In the genomic region with DNA sequence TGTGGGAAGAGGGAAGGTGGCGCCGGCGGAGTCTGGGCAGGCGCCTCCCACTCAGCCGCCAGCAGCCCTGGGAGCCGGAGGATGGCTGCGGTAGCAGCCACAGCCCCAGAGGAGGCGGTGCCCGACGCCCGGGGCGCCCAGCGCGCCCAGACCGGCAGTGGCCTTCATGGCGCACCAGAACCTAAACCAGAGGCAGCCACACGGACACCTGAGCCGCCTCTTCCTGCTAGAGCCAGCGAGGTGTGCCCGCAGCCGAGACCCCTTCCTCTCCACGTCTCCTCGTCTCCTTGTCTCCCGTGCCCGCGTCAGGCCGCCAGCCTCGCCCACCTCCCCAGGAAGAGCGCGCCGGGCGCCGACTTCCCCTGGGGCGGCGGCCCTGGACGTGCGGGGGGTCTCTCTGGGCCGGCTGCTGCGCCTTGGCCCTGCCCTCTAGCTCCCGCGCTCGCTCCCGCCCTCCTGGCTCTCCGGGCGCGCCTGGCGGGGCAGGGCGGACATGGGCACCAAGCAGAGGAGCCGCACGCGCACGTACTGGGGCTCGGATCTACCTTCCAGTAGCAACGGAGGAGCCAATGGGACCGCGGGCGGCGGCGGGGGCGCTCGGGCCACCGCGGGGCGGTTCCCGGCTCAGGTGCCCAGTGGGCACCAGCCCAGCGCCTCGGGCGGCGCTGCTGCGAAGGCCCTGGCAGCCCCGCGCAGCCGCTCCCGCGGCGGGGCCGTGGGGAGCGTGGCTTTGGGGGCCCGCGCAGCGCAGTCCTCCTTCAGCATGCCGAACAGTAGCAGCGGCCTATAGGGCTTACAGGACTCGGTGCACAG, we compare ENCODE assay signal across 8 cellular contexts. TPM values are rescaled to one million over a fixed set of nuclear protein-coding genes. Genes with fewer than 3 reads are reported as not detected.
DNase-seq lines count a peak whose midpoint lies in the region; TF ChIP-seq lines count a peak whose summit lies in the region.

No MANE protein-coding gene starts in this region.

- H3K79me2 ChIP-seq in H9 (ENCODE audit: insufficient read depth, low read length) (no peaks in the 10 kb centered on the region), mammary epithelial cell (ENCODE audit: insufficient read depth, low read length) (no peaks in the 10 kb centered on the region), Karpas-422 (ENCODE audit: low read length) (no peaks in the 10 kb centered on the region)

- no peak overlapping the region for H3K27ac ChIP-seq in H9 (ENCODE audit: insufficient read length, low read depth, low read length)
- H3K27ac ChIP-seq in mammary epithelial cell (ENCODE audit: insufficient read depth, low read depth, low read length): no peak overlapping the region
- H3K27ac ChIP-seq in skeletal muscle tissue (ENCODE audit: low read depth, low read length): no peak overlapping the region
- H3K27ac ChIP-seq in Karpas-422 (ENCODE audit: low read length): no peak overlapping the region

- H2AK5ac ChIP-seq in H9 (ENCODE audit: insufficient read length, low read length): no peak overlapping the region

- H3K4ac ChIP-seq in H9 (ENCODE audit: low read depth, low read length): no peak overlapping the region

- H3K9me2 ChIP-seq in Karpas-422 (replicated peaks; ENCODE audit: insufficient read depth, low read length): no peaks in the 10 kb centered on the region

- peak overlapping the region; percentile 76 to 82 for H3K4me3 Mint-ChIP-seq in H9

- no peak overlapping the region for H2AFZ ChIP-seq in H9 (ENCODE audit: low read length)
- peak overlapping the region; percentile 91 for H2AFZ ChIP-seq in mammary epithelial cell (ENCODE audit: low read depth, low read length)
- no peak overlapping the region for H2AFZ ChIP-seq in Karpas-422 (ENCODE audit: low read length)

- intact Hi-C loops in mammary epithelial cell (cut with micrococcal nuclease): no loop called here

- H3K27ac Mint-ChIP-seq in H9: no peak overlapping the region

- H3K36me3 Mint-ChIP-seq in H9 (ENCODE audit: insufficient read depth in 1 of 3, low read depth in 3 of 3): peaks cover 0 to 1% (median under 1%) of the 10 kb centered on the region in 3 experiments; a peak in 3 of 7 replicates

- H3T11ph ChIP-seq in H9 (ENCODE audit: low read length): no peak overlapping the region

- H2BK15ac ChIP-seq in H9 (ENCODE audit: low read depth, low read length): no peak overlapping the region

- H3K56ac ChIP-seq in H9 (ENCODE audit: insufficient read length, low read depth, low read length): no peak overlapping the region

- H2BK120ac ChIP-seq in H9 (ENCODE audit: low read depth, low read length, poor library complexity, severe bottlenecking): no peak overlapping the region

- DNase-seq in Ammon's horn (ENCODE audit: low spot score): peak; percentile 66
- DNase-seq in H9: peak; percentile 80
- peak; percentile 50 to 74 for DNase-seq in NOMO-1 (lab: John Stamatoyannopoulos, UW; ENCODE audit: unreplicated experiment in 2 of 2)
- peak; percentile 50 for DNase-seq in mammary epithelial cell
- DNase-seq in islet precursor cell: peak; percentile 90
- DNase-seq in SHP77 treated with DMSO at 0.1 percent for 48 hours (lab: John Stamatoyannopoulos, UW): no peak
- no peak for DNase-seq in Karpas-422

- H3K23me2 ChIP-seq in H9 (ENCODE audit: insufficient read length, low read depth, low read length, poor library complexity, severe bottlenecking): peaks cover 6% of the 10 kb centered on the region

- H3K4me1 Mint-ChIP-seq in H9: peaks cover 22 to 24% of the 10 kb centered on the region in 2 experiments

- TF ChIP-seq CTCF in H9 (conservative IDR thresholded peaks at IDR 0.05): peak; percentile 14; the same call in 1 of the 3 replicates
- TF ChIP-seq CTCF in mammary epithelial cell (conservative IDR thresholded peaks at IDR 0.05 in 1 of 2, IDR thresholded peaks at IDR 0.05 in 1 of 2; ENCODE audit: extremely low read depth in 1 of 2, insufficient read depth in 1 of 2, low read depth in 1 of 2, low read length in 2 of 2): peak in 1 of 2 donors; percentile 23

- no peak overlapping the region for H3K23ac ChIP-seq in H9 (ENCODE audit: insufficient read length, low read depth, low read length)

- peaks cover 2% of the 10 kb centered on the region; the same call in 1 of the 2 replicates for H3K4me1 ChIP-seq in H9 (ENCODE audit: insufficient read depth, low read length)
- H3K4me1 ChIP-seq in mammary epithelial cell (ENCODE audit: insufficient read depth, low read length): peaks cover 20% of the 10 kb centered on the region
- H3K4me1 ChIP-seq in skeletal muscle tissue (ENCODE audit: control insufficient read depth in 3 of 3, insufficient read depth in 3 of 3, low read length in 3 of 3): peaks cover 7 to 13% (median 12%) of the 10 kb centered on the region in 3 donors
- H3K4me1 ChIP-seq in Karpas-422 (ENCODE audit: low read length): no peaks in the 10 kb centered on the region

- dilution Hi-C loops in mammary epithelial cell (cut with HindIII; ENCODE audit: low sequenced_read_pairs): no loop called here

- H3K9me3 ChIP-seq in H9 (ENCODE audit: control insufficient read depth, low read depth, low read length) (no peaks in the 10 kb centered on the region), mammary epithelial cell (replicated peaks; ENCODE audit: insufficient read depth, low read length) (peaks cover 6% of the 10 kb centered on the region), skeletal muscle tissue (ENCODE audit: control insufficient read depth in 3 of 3, low read length in 3 of 3) (no peaks in the 10 kb centered on the region), Karpas-422 (ENCODE audit: low read length) (no peaks in the 10 kb centered on the region)

- H3K36me3 ChIP-seq in mammary epithelial cell (ENCODE audit: insufficient read depth, low read length) (no peaks in the 10 kb centered on the region), skeletal muscle tissue (ENCODE audit: control insufficient read depth in 3 of 3, insufficient read depth in 3 of 3, low read length in 3 of 3) (no peaks in the 10 kb centered on the region), Karpas-422 (ENCODE audit: insufficient read depth, low read length) (no peaks in the 10 kb centered on the region)

- H3K4me3 ChIP-seq in mammary epithelial cell (replicated peaks in 1 of 3; ENCODE audit: insufficient read depth in 1 of 3, low read depth in 2 of 3, low read length in 3 of 3): peak overlapping the region; percentile 51 to 58 (median 55)
- H3K4me3 ChIP-seq in skeletal muscle tissue (ENCODE audit: low read length in 3 of 3): peak overlapping the region; percentile 68 to 79 (median 75)
- H3K4me3 ChIP-seq in Karpas-422 (ENCODE audit: low read length): no peak overlapping the region

- no peak overlapping the region for H2BK20ac ChIP-seq in H9 (ENCODE audit: low read depth, low read length, poor library complexity, severe bottlenecking)

- in situ Hi-C loops in mammary epithelial cell (cut with MboI; ENCODE audit: low sequenced_read_pairs in 2 of 2): no loop called here

- peaks cover 0 to under 1% of the 10 kb centered on the region in 2 experiments; a peak in 3 of 5 replicates for H3K9me3 Mint-ChIP-seq in H9

- H3K18ac ChIP-seq in H9 (ENCODE audit: insufficient read length, low read depth, low read length): peak overlapping the region; percentile 41

- no TSS peak for BruUV-seq in mammary epithelial cell (replicated peaks; lab: Mats Ljungman, UMichigan)

- CTCF ChIA-PET in mammary epithelial cell (lab: Charles Lee; ENCODE audit: low non-redundant PET): no interaction called here

- H3K9ac ChIP-seq in H9 (ENCODE audit: extremely low read depth, insufficient read length, low read length) (no peak overlapping the region), mammary epithelial cell (ENCODE audit: insufficient read depth, low read length) (no peak overlapping the region), skeletal muscle tissue (ENCODE audit: low read depth in 1 of 3, low read length in 3 of 3) (peak overlapping the region; percentile 61 to 79 (median 65)), Karpas-422 (ENCODE audit: low read length) (no peak overlapping the region)

- no peaks in the 10 kb centered on the region for H3K79me1 ChIP-seq in H9 (ENCODE audit: insufficient read depth, low read depth, low read length, poor library complexity, severe bottlenecking)

- H2BK12ac ChIP-seq in H9 (ENCODE audit: insufficient read length, low read depth, low read length): no peak overlapping the region

- peak overlapping the region; percentile 81 for H3K14ac ChIP-seq in H9 (ENCODE audit: insufficient read depth, low read length)

- no CpG with 5 or more reads among the region's 84 CpGs for WGBS in H9 (ENCODE audit: extremely low coverage, insufficient read length, low lambda C conversion rate)
- 0% methylated on average over 10 of the region's 84 CpGs for WGBS in mammary epithelial cell (ENCODE audit: low coverage, missing lambda C conversion rate)

- H3K4me2 ChIP-seq in H9 (ENCODE audit: insufficient read depth, insufficient read length, low read length) (peak overlapping the region; percentile 20), mammary epithelial cell (ENCODE audit: insufficient read depth, low read depth, low read length) (peak overlapping the region; percentile 98), Karpas-422 (ENCODE audit: low read depth, low read length, poor library complexity, severe bottlenecking) (no peak overlapping the region)

- H4K8ac ChIP-seq in H9 (replicated peaks; ENCODE audit: insufficient read length, low read depth, low read length): no peak overlapping the region

- H4K5ac ChIP-seq in H9 (ENCODE audit: insufficient read length, low read depth, low read length): no peak overlapping the region

- H2BK5ac ChIP-seq in H9 (ENCODE audit: insufficient read length, low read length): no peak overlapping the region

- H4K20me1 ChIP-seq in H9 (ENCODE audit: control insufficient read depth, insufficient read depth, insufficient read length) (no peaks in the 10 kb centered on the region), mammary epithelial cell (ENCODE audit: insufficient read depth, low read length) (no peaks in the 10 kb centered on the region), Karpas-422 (ENCODE audit: insufficient read depth, low read depth, low read length) (no peaks in the 10 kb centered on the region)

- H3K27me3 ChIP-seq in H9 (ENCODE audit: insufficient read depth, low read length) (peaks cover 2% of the 10 kb centered on the region; the same call in 1 of the 2 replicates), mammary epithelial cell (ENCODE audit: insufficient read depth, low read length) (peaks cover 17% of the 10 kb centered on the region), skeletal muscle tissue (ENCODE audit: control insufficient read depth in 3 of 3, insufficient read depth in 3 of 3, low read length in 3 of 3) (peaks cover 3 to 11% (median 7%) of the 10 kb centered on the region in 3 donors), Karpas-422 (ENCODE audit: low read length) (no peaks in the 10 kb centered on the region)

- no peak overlapping the region for H4K91ac ChIP-seq in H9 (ENCODE audit: insufficient read length, low read depth, low read length)

- H3K27me3 Mint-ChIP-seq in H9 (ENCODE audit: low read depth): peaks cover 67% of the 10 kb centered on the region

RNA-seq across cellular contexts. Expression of a gene that starts 33.0 kb away (rescaled TPM):
- total RNA-seq in H9 (2021) (0.18 and 0.24 TPM in 2 replicates), mammary epithelial cell (under 1 TPM in 1 of 2 donors, not detected in 1; 0.33 TPM), skeletal muscle tissue (not detected)
- polyA plus RNA-seq in mammary epithelial cell: not detected
- not detected for polyA minus RNA-seq in mammary epithelial cell
- not detected in 2 replicates for total RNA-seq in Karpas-422 (2014; rRNA removed; shearing (Covaris generic); ENCODE audit: low replicate concordance)

Comparison
In these comparisons a context has a peak if more than half of its experiments do, and no peak if none do; other contexts are left out.
1. DNase-seq: peak in Ammon's horn (single experiment), H9 (single experiment), NOMO-1 (2 of 2), mammary epithelial cell (single experiment) and islet precursor cell (single experiment); none in SHP77 treated with DMSO at 0.1 percent for 48 hours (single experiment) and Karpas-422 (single experiment).
2. H3K9ac ChIP-seq: peak in skeletal muscle tissue (3 of 3); none in H9 (single experiment), mammary epithelial cell (single experiment) and Karpas-422 (single experiment).